Comparison of ENCODE assay signal across 13 cellular contexts in genomic region chr10:103824281-103824680, GRCh38.
"Had no signal": no experiment of that assay in that cellular context is flagged by ENCODE, and none has a peak within 500 bp of the region (broad histone marks: within the 10 kb centered on the region; RNA-seq: fewer than 3 reads in every experiment).

No MANE protein-coding gene starts in this region.

- H3K27me3 ChIP-seq: right lobe of liver, transverse colon had no signal

- H3K4me3 Mint-ChIP-seq: naive thymus-derived CD8-positive, alpha-beta T cell had no signal

- H3K9me3 Mint-ChIP-seq: naive thymus-derived CD8-positive, alpha-beta T cell had no signal

- ATAC-seq: left colon; naive thymus-derived CD8-positive, alpha-beta T cell; psoas muscle; right lobe of liver had no signal

- DNase-seq: activated naive CD4-positive, alpha-beta T cell; caudate nucleus; effector memory CD4-positive, alpha-beta T cell; erythroblast; left colon; naive thymus-derived CD8-positive, alpha-beta T cell; nucleus accumbens; psoas muscle; stimulated activated naive CD4-positive, alpha-beta T cell; substantia nigra; transverse colon had no signal

- H3K9me3 ChIP-seq: psoas muscle, right lobe of liver, transverse colon had no signal

- H3K36me3 ChIP-seq: right lobe of liver, transverse colon had no signal

- H3K36me3 Mint-ChIP-seq: naive thymus-derived CD8-positive, alpha-beta T cell had no signal

- H3K27ac ChIP-seq: psoas muscle, right lobe of liver, transverse colon had no signal

- H3K4me3 ChIP-seq: lung, psoas muscle, right lobe of liver, transverse colon had no signal
